In genomic region chr7:152675761-152676636, GRCh38 we compare ENCODE assay signal across 8 cellular contexts.
A peak's percentile ranks its signal among the peaks of the same experiment; 100 is the strongest.
DNase-seq lines count a peak whose midpoint lies in the region; TF ChIP-seq lines count a peak whose summit lies in the region.

Gene XRCC2 (minus strand): TSS chr7:152676141. CDS start chr7:152676079, 62 bp downstream.

- no peak for TF ChIP-seq CTCF in GM20000 (IDR thresholded peaks at IDR 0.05; ENCODE audit: extremely low read depth, missing control alignments)

- peak; percentile 94 for DNase-seq in COLO668 (lab: John Stamatoyannopoulos, UW; ENCODE audit: unreplicated experiment)
- peak; percentile 98 for DNase-seq in GM20000 (ENCODE audit: low spot score)
- peak; percentile 34 for DNase-seq in HS-5 (ENCODE audit: low read depth)
- DNase-seq in NK-92 (lab: John Stamatoyannopoulos, UW; ENCODE audit: unreplicated experiment): peak; percentile 69
- DNase-seq in activated CD8-positive, alpha-beta memory T cell treated with anti-CD3 and anti-CD28 coated beads for 1 hour (ENCODE audit: extremely low read depth in 1 of 2, low read depth in 1 of 2): peak; percentile 84 to 96
- DNase-seq in effector CD8-positive, alpha-beta T cell (lab: John Stamatoyannopoulos, UW): peak; percentile 95
- DNase-seq in medulla oblongata (ENCODE audit: extremely low spot score): peak; percentile 96
- peak; percentile 89 to 98 (median 90) for DNase-seq in stimulated activated CD4-positive, alpha-beta T cell treated with anti-CD3 and anti-CD28 coated beads, TNF-alpha, amount 100 ng/mL, for 48 hours (ENCODE audit: low read depth in 3 of 3)

Comparison
In these comparisons a context has a peak if more than half of its experiments do, and no peak if none do; other contexts are left out.
1. Peak in every context shown above with its lines: DNase-seq.
2. DNase-seq: peak in every context shown above with its lines; median percentile 98 in GM20000; 96 in medulla oblongata; 95 in effector CD8-positive, alpha-beta T cell; 94 in COLO668; 90 in activated CD8-positive, alpha-beta memory T cell treated with anti-CD3 and anti-CD28 coated beads for 1 hour; 90 in stimulated activated CD4-positive, alpha-beta T cell treated with anti-CD3 and anti-CD28 coated beads, TNF-alpha, amount 100 ng/mL, for 48 hours; 69 in NK-92; 34 in HS-5.